Comparison of ENCODE assay signal across 12 cellular contexts in genomic region chr6:52919511-52919910, GRCh38. TPM values are rescaled to one million over a fixed set of nuclear protein-coding genes. Genes with fewer than 3 reads are reported as not detected.
DNase-seq lines count a peak whose midpoint lies in the region; ATAC-seq and TF ChIP-seq lines count a peak whose summit lies in the region.
"Not testable (repeated sequence)": the region's sequence is repeated elsewhere in the genome, so short reads cannot be mapped to it uniquely, and the experiment has no call there.
"Had no signal": no experiment of that assay in that cellular context is flagged by ENCODE, and none has a peak within 500 bp of the region (broad histone marks: within the 10 kb centered on the region; RNA-seq: fewer than 3 reads in every experiment).

No MANE protein-coding gene starts in this region.

- H3K4me3 ChIP-seq in RWPE2 (ENCODE audit: severe bottlenecking); cardiac fibroblast (replicated peaks in 1 of 2; ENCODE audit: low read depth in 2 of 2, low read length in 2 of 2); esophagus squamous epithelium; mesendoderm (ENCODE audit: low read length): not testable (repeated sequence)

- peaks cover 31% of the 10 kb centered on the region for H3K4me1 ChIP-seq in RWPE2 (ENCODE audit: insufficient read depth, poor library complexity, severe bottlenecking)
- peaks cover 3 to 64% (median 33%) of the 10 kb centered on the region in 3 donors for H3K4me1 ChIP-seq in esophagus squamous epithelium
- H3K4me1 ChIP-seq in mesendoderm (ENCODE audit: control insufficient read depth, low read depth, low read length): not testable (repeated sequence)

- H4K5ac ChIP-seq in mesendoderm (ENCODE audit: low read length): not testable (repeated sequence)

- peaks cover 45% of the 10 kb centered on the region for H3K4me1 Mint-ChIP-seq in HFFc6 (ENCODE audit: low read depth)

- not testable (repeated sequence) for H4K8ac ChIP-seq in mesendoderm (ENCODE audit: low read depth, low read length)

- peak; percentile 15 for DNase-seq in HFFc6
- DNase-seq in RWPE2 (ENCODE audit: low spot score); esophagus squamous epithelium (lab: John Stamatoyannopoulos, UW); left lobe of liver (ENCODE audit: low spot score): not testable (repeated sequence)
- DNase-seq in cardiac fibroblast (ENCODE audit: low read depth in 2 of 2): peak; percentile 9 to 17
- DNase-seq in fibroblast of the conjunctiva (ENCODE audit: low read depth): peak; percentile 14
- peak; percentile 64 for DNase-seq in mesendoderm

- H2AK5ac ChIP-seq in mesendoderm (ENCODE audit: low read length): not testable (repeated sequence)

- TF ChIP-seq CTCF in 22Rv1 (IDR thresholded peaks at IDR 0.05); HFFc6 (IDR thresholded peaks at IDR 0.05); RWPE2 (IDR thresholded peaks at IDR 0.05; ENCODE audit: poor library complexity, severe bottlenecking); cardiac fibroblast (IDR thresholded peaks at IDR 0.05; ENCODE audit: low read depth, low read length); esophagus squamous epithelium (IDR thresholded peaks at IDR 0.05): not testable (repeated sequence)

- not testable (repeated sequence) for H2BK15ac ChIP-seq in mesendoderm (replicated peaks; ENCODE audit: low read depth)

- peaks cover 10% of the 10 kb centered on the region for H3K27me3 Mint-ChIP-seq in HFFc6 (ENCODE audit: insufficient read depth)

- not testable (repeated sequence) for H3K18ac ChIP-seq in mesendoderm (ENCODE audit: low read length)

- not testable (repeated sequence) for H3K9ac ChIP-seq in mesendoderm (ENCODE audit: low read length)

- H3K9me3 Mint-ChIP-seq in HFFc6: not testable (repeated sequence)

- H2BK120ac ChIP-seq in mesendoderm (ENCODE audit: low read depth, low read length): peak overlapping the region; percentile 64

- H3K27ac ChIP-seq in 22Rv1 (peak overlapping the region; percentile 98), RWPE2 (ENCODE audit: poor library complexity, severe bottlenecking) (peak overlapping the region; percentile 47), esophagus squamous epithelium (peak overlapping the region; percentile 39 to 79 (median 58)), mesendoderm (ENCODE audit: low read depth, low read length) (peak overlapping the region; percentile 62)

- peak overlapping the region; percentile 24 for H3K4ac ChIP-seq in mesendoderm (ENCODE audit: low read depth, low read length)

- H3K27me3 ChIP-seq in RWPE2 (ENCODE audit: insufficient read depth, poor library complexity, severe bottlenecking); esophagus squamous epithelium; mesendoderm (ENCODE audit: insufficient read depth, low read length, poor library complexity): not testable (repeated sequence)

- H2BK5ac ChIP-seq in mesendoderm (ENCODE audit: low read length): peak overlapping the region; percentile 89

- H3K4me2 ChIP-seq in mesendoderm (ENCODE audit: low read length): not testable (repeated sequence)

- not testable (repeated sequence) for H3K36me3 ChIP-seq in RWPE2 (ENCODE audit: low read depth); esophagus squamous epithelium; mesendoderm (ENCODE audit: control insufficient read depth, insufficient read depth, low read length)

- not testable (repeated sequence) for TF ChIP-seq POLR2A in esophagus squamous epithelium (IDR thresholded peaks at IDR 0.05)

- not testable (repeated sequence) for H3K79me2 ChIP-seq in mesendoderm (ENCODE audit: control insufficient read depth, insufficient read depth, low read length)

- H3K56ac ChIP-seq in mesendoderm (ENCODE audit: low read length): peak overlapping the region; percentile 52

- H3K4me3 Mint-ChIP-seq in HFFc6: peak overlapping the region; percentile 39; the same call in 1 of the 2 replicates

- H3K36me3 Mint-ChIP-seq in HFFc6 (ENCODE audit: low read depth): peaks cover 10% of the 10 kb centered on the region

- ATAC-seq in RWPE2 (ENCODE audit: low read depth): peak; percentile 78
- ATAC-seq in left lobe of liver: peak; percentile 25

- intact Hi-C loops in esophagus squamous epithelium (cut with DNase I): not testable (repeated sequence)

- H3K9me3 ChIP-seq in RWPE2 (ENCODE audit: severe bottlenecking); esophagus squamous epithelium: not testable (repeated sequence)

- H3K79me1 ChIP-seq in mesendoderm (ENCODE audit: low read length): not testable (repeated sequence)

- not testable (repeated sequence) for H3K23ac ChIP-seq in mesendoderm (ENCODE audit: low read length)

- WGBS in esophagus squamous epithelium, 2 donors: 8 to 27% methylated on average over 1 of the region's 1 CpG
- WGBS in mesendoderm (ENCODE audit: extremely low coverage, insufficient coverage, low lambda C conversion rate): no CpG with 5 or more reads among the region's 1 CpG

- not testable (repeated sequence) for H3K27ac Mint-ChIP-seq in HFFc6

RNA-seq across cellular contexts. Expression of gene GSTA3, which starts 10.0 kb away (rescaled TPM):
- total RNA-seq in HFFc6 (2021; fragmentation: NEBNext Ultra II Directional; extraction: Animal tissue kit (Norgen Biotek cat#: 25700)): not detected
- total RNA-seq in esophagus squamous epithelium (not detected), left lobe of liver (not detected)
- not detected for polyA plus RNA-seq in mesendoderm (2013, experiment 1 of 2)
- not detected for polyA plus RNA-seq in mesendoderm (2013, experiment 2 of 2)
- total RNA-seq: CD8-positive, alpha-beta memory T cell; GM23338; HT-29 had no signal
- polyA plus RNA-seq: AG04450; CD8-positive, alpha-beta memory T cell; GM23338 had no signal

Comparison
In these comparisons a context has a peak if more than half of its experiments do, and no peak if none do; other contexts are left out.
1. H3K27ac ChIP-seq: peak in every context shown above with its lines; median percentile 98 in 22Rv1; 62 in mesendoderm; 58 in esophagus squamous epithelium; 47 in RWPE2.